27 cellular contexts compared by ENCODE assay signal in the genomic region with DNA sequence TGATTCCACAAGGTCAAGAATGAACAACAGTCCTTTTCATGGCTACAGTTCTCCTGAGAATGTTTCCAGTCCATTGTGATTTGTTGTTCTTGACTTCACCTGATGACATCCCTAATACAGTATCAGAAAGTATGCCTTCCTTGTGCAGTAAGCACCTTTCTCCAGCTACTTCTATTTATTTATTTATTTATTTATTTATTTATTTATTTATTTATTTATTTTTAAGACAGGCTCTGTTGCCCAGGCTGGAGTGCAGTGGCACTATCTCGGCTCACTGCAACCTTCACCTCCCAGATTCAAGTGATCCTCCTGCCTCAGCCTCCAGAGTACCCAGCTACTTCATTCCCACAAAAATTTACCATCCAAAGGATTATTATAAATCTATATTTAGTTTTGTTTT.
"Had no signal": no experiment of that assay in that cellular context is flagged by ENCODE, and none has a peak within 500 bp of the region (broad histone marks: within the 10 kb centered on the region; RNA-seq: fewer than 3 reads in every experiment).

No MANE protein-coding gene starts in this region.

- H3K4me3 ChIP-seq: left ventricle myocardium inferior, lung, pancreas, prostate gland, spleen, suprapubic skin, thoracic aorta, tibial artery, upper lobe of right lung, uterus had no signal

- DNase-seq: hippocampal formation; kidney; left ventricle myocardium inferior; mesenchymal stem cell; naive thymus-derived CD8-positive, alpha-beta T cell; nucleus accumbens; pancreas; posterior cingulate gyrus; retina; right cardiac atrium; small intestine; spleen; stimulated activated CD4-positive, alpha-beta T cell treated with anti-CD3 and anti-CD28 coated beads, Interleukin-4, amount 100 ng/mL, for 24 hours; stimulated activated naive CD4-positive, alpha-beta T cell; tibial artery; trophoblast cell; upper lobe of right lung; uterus had no signal

- H3K27me3 Mint-ChIP-seq: stimulated activated naive CD8-positive, alpha-beta T cell treated with anti-CD3 and anti-CD28 coated beads, Interleukin-15, Interleukin-2, amounts not matched to agents 100 ng/mL and 50 ng/mL, for 24 hours had no signal

- H3K9me3 ChIP-seq: pancreas, prostate gland had no signal

- H3K36me3 ChIP-seq: left ventricle myocardium inferior, pancreas, prostate gland, spleen, suprapubic skin, thoracic aorta, tibial artery, upper lobe of right lung, uterus had no signal

- H3K27me3 ChIP-seq: pancreas, spleen, suprapubic skin, tibial artery, upper lobe of right lung, uterus had no signal

- H3K4me1 Mint-ChIP-seq: naive thymus-derived CD8-positive, alpha-beta T cell; nephron; neural crest cell; stimulated activated effector memory CD8-positive, alpha-beta T cell treated with anti-CD3 and anti-CD28 coated beads, Interleukin-12 subunit alpha, Interleukin-12 subunit beta, amount 100 ng/mL, for 72 hours had no signal

- H3K4me3 Mint-ChIP-seq: naive thymus-derived CD8-positive, alpha-beta T cell; nephron; neural crest cell; stimulated activated effector memory CD8-positive, alpha-beta T cell treated with anti-CD3 and anti-CD28 coated beads, Interleukin-12 subunit alpha, Interleukin-12 subunit beta, amount 100 ng/mL, for 72 hours; stimulated activated naive CD8-positive, alpha-beta T cell treated with anti-CD3 and anti-CD28 coated beads, Interleukin-15, Interleukin-2, amounts not matched to agents 100 ng/mL and 50 ng/mL, for 24 hours had no signal

- ATAC-seq: naive thymus-derived CD8-positive, alpha-beta T cell; pancreas; right cardiac atrium; sciatic nerve; stimulated activated effector memory CD8-positive, alpha-beta T cell treated with anti-CD3 and anti-CD28 coated beads, Interleukin-12 subunit alpha, Interleukin-12 subunit beta, amount 100 ng/mL, for 72 hours; upper lobe of right lung had no signal

- H3K36me3 Mint-ChIP-seq: stimulated activated effector memory CD8-positive, alpha-beta T cell treated with anti-CD3 and anti-CD28 coated beads, Interleukin-12 subunit alpha, Interleukin-12 subunit beta, amount 100 ng/mL, for 72 hours had no signal

- H3K4me1 ChIP-seq: left ventricle myocardium inferior, pancreas, prostate gland, spleen, suprapubic skin, tibial artery, upper lobe of right lung, uterus had no signal

- H3K27ac Mint-ChIP-seq: naive thymus-derived CD8-positive, alpha-beta T cell; nephron; stimulated activated effector memory CD8-positive, alpha-beta T cell treated with anti-CD3 and anti-CD28 coated beads, Interleukin-12 subunit alpha, Interleukin-12 subunit beta, amount 100 ng/mL, for 72 hours; stimulated activated naive CD8-positive, alpha-beta T cell treated with anti-CD3 and anti-CD28 coated beads, Interleukin-15, Interleukin-2, amounts not matched to agents 100 ng/mL and 50 ng/mL, for 24 hours had no signal

- H3K27ac ChIP-seq: left ventricle myocardium inferior, pancreas, prostate gland, spleen, suprapubic skin, thoracic aorta, tibial artery, upper lobe of right lung, uterus had no signal
